1 cellular context compared by ENCODE assay signal in genomic region chr4:13627606-13628301, GRCh38.
TF ChIP-seq lines count a peak whose summit lies in the region.

Gene BOD1L1 (minus strand): TSS chr4:13627725. CDS start chr4:13627587, 138 bp downstream.

TF ChIP-seq in GM12878, 131 proteins besides CTCF, POLR2A, EP300 and RAD21 (continued from another document and continues in another):
- no peak for TF ChIP-seq SKIL (IDR thresholded peaks at IDR 0.05; ENCODE audit: low read depth, poor library complexity, severe bottlenecking)
- TF ChIP-seq TARDBP (IDR thresholded peaks at IDR 0.05; ENCODE audit: borderline replicate concordance), result no peak
- TF ChIP-seq ZBED1 (IDR thresholded peaks at IDR 0.05; ENCODE audit: borderline replicate concordance), result peak; percentile 98; the same call in 1 of the 2 replicates
- TF ChIP-seq BCL11A (IDR thresholded peaks at IDR 0.05; ENCODE audit: low read depth, low read length), result no peak
- no peak for TF ChIP-seq HDAC2 (IDR thresholded peaks at IDR 0.05)
- no peak for TF ChIP-seq PBX3 (IDR thresholded peaks at IDR 0.05; ENCODE audit: insufficient replicate concordance, low read depth, low read length)
- TF ChIP-seq RELA (IDR thresholded peaks at IDR 0.05; ENCODE audit: borderline replicate concordance, partially characterized antibody), result peak; percentile 85
- peak; percentile 70 for TF ChIP-seq MEF2B (IDR thresholded peaks at IDR 0.05; ENCODE audit: partially characterized antibody, poor library complexity, severe bottlenecking)
- TF ChIP-seq WRNIP1 (IDR thresholded peaks at IDR 0.05; ENCODE audit: borderline replicate concordance, low read depth, low read length), result no peak
- TF ChIP-seq CUX1 (IDR thresholded peaks at IDR 0.05; ENCODE audit: insufficient replicate concordance, low read depth, low read length), result no peak
- TF ChIP-seq KDM1A (IDR thresholded peaks at IDR 0.05; ENCODE audit: borderline replicate concordance), result no peak
- no peak for TF ChIP-seq CHD1 (IDR thresholded peaks at IDR 0.05; ENCODE audit: low read depth, low read length)
- no peak for TF ChIP-seq MYB (IDR thresholded peaks at IDR 0.05; ENCODE audit: borderline replicate concordance, low read depth, low read length)
- no peak for TF ChIP-seq ZBTB33 (IDR thresholded peaks at IDR 0.05)
- peak; percentile 79 for TF ChIP-seq FOXK2 (IDR thresholded peaks at IDR 0.05)
- TF ChIP-seq SPI1 (IDR thresholded peaks at IDR 0.05; ENCODE audit: borderline replicate concordance, insufficient read depth, low read depth, low read length), result peak; percentile 41; the same call in 1 of the 2 replicates
- no peak for TF ChIP-seq YBX1 (IDR thresholded peaks at IDR 0.05)
- peak; percentile 79 for TF ChIP-seq ATF7 (IDR thresholded peaks at IDR 0.05; ENCODE audit: low read depth)
- TF ChIP-seq SMARCA5 (IDR thresholded peaks at IDR 0.05), result peak; percentile 44
- TF ChIP-seq DPF2 (IDR thresholded peaks at IDR 0.05), result peak; percentile 54
- TF ChIP-seq POU2F2 (IDR thresholded peaks at IDR 0.05; ENCODE audit: borderline replicate concordance, low read depth, low read length), result peak; percentile 69; the same call in 2 of the 3 replicates
- no peak for TF ChIP-seq MYC (IDR thresholded peaks at IDR 0.05; ENCODE audit: insufficient read depth, insufficient read length, insufficient replicate concordance, low read length, severe bottlenecking)
- no peak for TF ChIP-seq E2F4 (IDR thresholded peaks at IDR 0.05; ENCODE audit: low read depth, low read length)
- TF ChIP-seq IRF4 (IDR thresholded peaks at IDR 0.05; ENCODE audit: low read depth, low read length), result peak; percentile 42; the same call in 1 of the 2 replicates
- no peak for TF ChIP-seq NFXL1 (IDR thresholded peaks at IDR 0.05; ENCODE audit: borderline replicate concordance)
- TF ChIP-seq EED (IDR thresholded peaks at IDR 0.05; ENCODE audit: low read depth), result no peak
- TF ChIP-seq TCF3 (IDR thresholded peaks at IDR 0.05; ENCODE audit: borderline replicate concordance, insufficient read depth, low read depth, low read length), result no peak
- TF ChIP-seq PAX5 (IDR thresholded peaks at IDR 0.05; ENCODE audit: borderline replicate concordance, low read depth, low read length), result peak; percentile 71; the same call in 1 of the 2 replicates
- peak; percentile 36; the same call in 1 of the 2 replicates for TF ChIP-seq RFX5 (IDR thresholded peaks at IDR 0.05; ENCODE audit: low read depth, low read length)
- 0 out of 2 replicates have a peak, but pooled peaks have one; percentile 2 for TF ChIP-seq IRF5 (IDR thresholded peaks at IDR 0.05; ENCODE audit: borderline replicate concordance)
- TF ChIP-seq PML (IDR thresholded peaks at IDR 0.05; ENCODE audit: low read length), result peak; percentile 79
- no peak for TF ChIP-seq HDAC6 (IDR thresholded peaks at IDR 0.05; ENCODE audit: unreplicated experiment)
- peak; percentile 80 for TF ChIP-seq RB1 (IDR thresholded peaks at IDR 0.05; ENCODE audit: borderline replicate concordance)
- no peak for TF ChIP-seq CEBPB (IDR thresholded peaks at IDR 0.05; ENCODE audit: borderline replicate concordance in 1 of 2, low read depth in 2 of 2, low read length in 2 of 2)
- no peak for TF ChIP-seq CEBPZ (IDR thresholded peaks at IDR 0.05; ENCODE audit: low read depth, low read length)
- TF ChIP-seq RAD51 (IDR thresholded peaks at IDR 0.05), result no peak
- TF ChIP-seq EGR1 (IDR thresholded peaks at IDR 0.05; ENCODE audit: borderline replicate concordance in 1 of 2, low read depth in 2 of 2, low read length in 2 of 2), result 0 out of 3 replicates have a peak, but pooled peaks of 1 of the 2 experiments have one; percentile 1
- TF ChIP-seq SMAD5 (IDR thresholded peaks at IDR 0.05; ENCODE audit: low read depth), result peak; percentile 71; the same call in 1 of the 2 replicates
- TF ChIP-seq ESRRA (IDR thresholded peaks at IDR 0.05; ENCODE audit: low read length), result peak; percentile 52; the same call in 1 of the 2 replicates
- no peak for TF ChIP-seq PRDM15 (CRISPR knock-in tag; IDR thresholded peaks at IDR 0.05)
- TF ChIP-seq CHD2 (IDR thresholded peaks at IDR 0.05; ENCODE audit: borderline replicate concordance, low read depth, low read length), result peak; percentile 93
